ENCODE assay signal across 7 cellular contexts in genomic region chr4:185811509-185812364, GRCh38. TPM values are rescaled to one million over a fixed set of nuclear protein-coding genes. Genes with fewer than 3 reads are reported as not detected.
DNase-seq lines count a peak whose midpoint lies in the region; ATAC-seq and TF ChIP-seq lines count a peak whose summit lies in the region.

A gene with protein sequence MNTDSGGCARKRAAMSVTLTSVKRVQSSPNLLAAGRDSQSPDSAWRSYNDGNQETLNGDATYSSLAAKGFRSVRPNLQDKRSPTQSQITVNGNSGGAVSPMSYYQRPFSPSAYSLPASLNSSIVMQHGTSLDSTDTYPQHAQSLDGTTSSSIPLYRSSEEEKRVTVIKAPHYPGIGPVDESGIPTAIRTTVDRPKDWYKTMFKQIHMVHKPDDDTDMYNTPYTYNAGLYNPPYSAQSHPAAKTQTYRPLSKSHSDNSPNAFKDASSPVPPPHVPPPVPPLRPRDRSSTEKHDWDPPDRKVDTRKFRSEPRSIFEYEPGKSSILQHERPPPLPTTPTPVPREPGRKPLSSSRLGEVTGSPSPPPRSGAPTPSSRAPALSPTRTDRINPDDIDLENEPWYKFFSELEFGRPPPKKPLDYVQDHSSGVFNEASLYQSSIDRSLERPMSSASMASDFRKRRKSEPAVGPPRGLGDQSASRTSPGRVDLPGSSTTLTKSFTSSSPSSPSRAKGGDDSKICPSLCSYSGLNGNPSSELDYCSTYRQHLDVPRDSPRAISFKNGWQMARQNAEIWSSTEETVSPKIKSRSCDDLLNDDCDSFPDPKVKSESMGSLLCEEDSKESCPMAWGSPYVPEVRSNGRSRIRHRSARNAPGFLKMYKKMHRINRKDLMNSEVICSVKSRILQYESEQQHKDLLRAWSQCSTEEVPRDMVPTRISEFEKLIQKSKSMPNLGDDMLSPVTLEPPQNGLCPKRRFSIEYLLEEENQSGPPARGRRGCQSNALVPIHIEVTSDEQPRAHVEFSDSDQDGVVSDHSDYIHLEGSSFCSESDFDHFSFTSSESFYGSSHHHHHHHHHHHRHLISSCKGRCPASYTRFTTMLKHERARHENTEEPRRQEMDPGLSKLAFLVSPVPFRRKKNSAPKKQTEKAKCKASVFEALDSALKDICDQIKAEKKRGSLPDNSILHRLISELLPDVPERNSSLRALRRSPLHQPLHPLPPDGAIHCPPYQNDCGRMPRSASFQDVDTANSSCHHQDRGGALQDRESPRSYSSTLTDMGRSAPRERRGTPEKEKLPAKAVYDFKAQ (N-terminal part only) (minus strand): TSS chr4:185812194. CDS start chr4:185690571, 121,623 bp downstream.

- H3K9me3 Mint-ChIP-seq in chondrocyte (ENCODE audit: low read depth) (no peaks in the 10 kb centered on the region), immature natural killer cell (no peaks in the 10 kb centered on the region)

- H3K36me3 ChIP-seq in liver (ENCODE audit: control insufficient read depth in 4 of 4, insufficient read depth in 3 of 4, low read depth in 1 of 4, low read length in 3 of 4) (no peaks in the 10 kb centered on the region), thoracic aorta (no peaks in the 10 kb centered on the region)

- ATAC-seq in GM19023 (IDR thresholded peaks at IDR 0.05; ENCODE audit: unreplicated experiment), result peak; percentile 86
- ATAC-seq in HG03039 (IDR thresholded peaks at IDR 0.05; ENCODE audit: unreplicated experiment), result peak; percentile 89
- no peak for ATAC-seq in thoracic aorta (ENCODE audit: insufficient number of reproducible peaks, low FRiP score, low read depth)

- H3K27me3 Mint-ChIP-seq in chondrocyte (ENCODE audit: low read depth), result no peaks in the 10 kb centered on the region
- H3K27me3 Mint-ChIP-seq in immature natural killer cell (ENCODE audit: low read depth in 3 of 3), result peaks cover 1 to 8% (median 4%) of the 10 kb centered on the region in 3 donors

- TF ChIP-seq CTCF in chondrocyte (IDR thresholded peaks at IDR 0.05), result no peak
- TF ChIP-seq CTCF in liver (IDR thresholded peaks at IDR 0.05; ENCODE audit: low read depth, low read length, missing input control), result no peak
- TF ChIP-seq CTCF in thoracic aorta (IDR thresholded peaks at IDR 0.05), result no peak

- H3K4me1 Mint-ChIP-seq in chondrocyte (ENCODE audit: low read depth) (peaks cover 34% of the 10 kb centered on the region), immature natural killer cell (peaks cover 0 to 2% of the 10 kb centered on the region in 2 donors)

- no peaks in the 10 kb centered on the region for H3K9me3 ChIP-seq in liver (ENCODE audit: control insufficient read depth in 4 of 4, low read length in 3 of 4)
- H3K9me3 ChIP-seq in thoracic aorta, result no peaks in the 10 kb centered on the region

- H3K4me3 Mint-ChIP-seq in chondrocyte (ENCODE audit: unreplicated experiment) (peak within 1 kb of the TSS; percentile 75), immature natural killer cell (no peak within 1 kb of the TSS)

- peak; percentile 73 for DNase-seq in NCI-H2227 (lab: John Stamatoyannopoulos, UW; ENCODE audit: unreplicated experiment)
- no peak for DNase-seq in chondrocyte (ENCODE audit: low spot score)
- no peak for DNase-seq in thoracic aorta (ENCODE audit: low spot score)
- no peak for DNase-seq in immature natural killer cell

- H3K27me3 ChIP-seq in liver (ENCODE audit: control insufficient read depth in 4 of 4, insufficient read depth in 4 of 4, low read length in 3 of 4) (no peaks in the 10 kb centered on the region), thoracic aorta (replicated peaks; ENCODE audit: insufficient read depth) (no peaks in the 10 kb centered on the region)

- 15% methylated on average over 20 of the region's 20 CpGs for WGBS in liver

- H3K27ac Mint-ChIP-seq in chondrocyte (ENCODE audit: unreplicated experiment) (peak within 1 kb of the TSS; percentile 76), immature natural killer cell (no peak within 1 kb of the TSS)

- H3K9ac ChIP-seq in liver (ENCODE audit: low read depth in 1 of 2, low read length in 2 of 2), result peak within 1 kb of the TSS; percentile 66 to 96

- H3K36me3 Mint-ChIP-seq in chondrocyte (ENCODE audit: low read depth) (no peaks in the 10 kb centered on the region), immature natural killer cell (no peaks in the 10 kb centered on the region)

- peak in 1 of 2 donors; percentile 28 for TF ChIP-seq RAD21 in liver (IDR thresholded peaks at IDR 0.05)

- H3K4me3 ChIP-seq in liver (ENCODE audit: low read depth in 1 of 3, low read length in 3 of 3) (peak within 1 kb of the TSS; percentile 52 to 85 (median 64)), thoracic aorta (peak within 1 kb of the TSS; percentile 57)

- H3K27ac ChIP-seq in liver (ENCODE audit: low read depth in 1 of 2, low read length in 2 of 2) (peak within 1 kb of the TSS; percentile 88 to 95), thoracic aorta (no peak within 1 kb of the TSS)

- H3K4me1 ChIP-seq in liver (ENCODE audit: control insufficient read depth in 4 of 4, insufficient read depth in 4 of 4, low read length in 3 of 4) (peaks cover 2 to 32% (median 11%) of the 10 kb centered on the region in 4 donors), thoracic aorta (ENCODE audit: control insufficient read depth in 1 of 2, low read depth in 2 of 2) (no peaks in the 10 kb centered on the region)

TF ChIP-seq in liver, 16 proteins besides CTCF, POLR2A, EP300 and RAD21:
- no peak for TF ChIP-seq ZBTB33 (IDR thresholded peaks at IDR 0.05)
- TF ChIP-seq YY1 (IDR thresholded peaks at IDR 0.05), result peak; percentile 97
- TF ChIP-seq RXRA (IDR thresholded peaks at IDR 0.05), result no peak
- no peak for TF ChIP-seq EGR1 (IDR thresholded peaks at IDR 0.05; ENCODE audit: low read depth in 2 of 2)
- TF ChIP-seq MAX (IDR thresholded peaks at IDR 0.05), result peak; percentile 10
- no peak for TF ChIP-seq HNF4G (IDR thresholded peaks at IDR 0.05)
- no peak for TF ChIP-seq FOXA1 (IDR thresholded peaks at IDR 0.05)
- TF ChIP-seq, protein P1, sequence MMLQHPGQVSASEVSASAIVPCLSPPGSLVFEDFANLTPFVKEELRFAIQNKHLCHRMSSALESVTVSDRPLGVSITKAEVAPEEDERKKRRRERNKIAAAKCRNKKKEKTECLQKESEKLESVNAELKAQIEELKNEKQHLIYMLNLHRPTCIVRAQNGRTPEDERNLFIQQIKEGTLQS (IDR thresholded peaks at IDR 0.05), result peak; percentile 17
- TF ChIP-seq FOXA2 (IDR thresholded peaks at IDR 0.05), result no peak
- TF ChIP-seq TAF1 (conservative IDR thresholded peaks at IDR 0.05), result peak; percentile 69
- TF ChIP-seq JUND (IDR thresholded peaks at IDR 0.05), result no peak
- no peak for TF ChIP-seq NR2F2 (IDR thresholded peaks at IDR 0.05)
- TF ChIP-seq HNF4A (conservative IDR thresholded peaks at IDR 0.05), result no peak
- no peak for TF ChIP-seq SP1 (IDR thresholded peaks at IDR 0.05)
- TF ChIP-seq GABPA (IDR thresholded peaks at IDR 0.05 in 1 of 2, conservative IDR thresholded peaks at IDR 0.05 in 1 of 2), result no peak
- TF ChIP-seq, protein P2, sequence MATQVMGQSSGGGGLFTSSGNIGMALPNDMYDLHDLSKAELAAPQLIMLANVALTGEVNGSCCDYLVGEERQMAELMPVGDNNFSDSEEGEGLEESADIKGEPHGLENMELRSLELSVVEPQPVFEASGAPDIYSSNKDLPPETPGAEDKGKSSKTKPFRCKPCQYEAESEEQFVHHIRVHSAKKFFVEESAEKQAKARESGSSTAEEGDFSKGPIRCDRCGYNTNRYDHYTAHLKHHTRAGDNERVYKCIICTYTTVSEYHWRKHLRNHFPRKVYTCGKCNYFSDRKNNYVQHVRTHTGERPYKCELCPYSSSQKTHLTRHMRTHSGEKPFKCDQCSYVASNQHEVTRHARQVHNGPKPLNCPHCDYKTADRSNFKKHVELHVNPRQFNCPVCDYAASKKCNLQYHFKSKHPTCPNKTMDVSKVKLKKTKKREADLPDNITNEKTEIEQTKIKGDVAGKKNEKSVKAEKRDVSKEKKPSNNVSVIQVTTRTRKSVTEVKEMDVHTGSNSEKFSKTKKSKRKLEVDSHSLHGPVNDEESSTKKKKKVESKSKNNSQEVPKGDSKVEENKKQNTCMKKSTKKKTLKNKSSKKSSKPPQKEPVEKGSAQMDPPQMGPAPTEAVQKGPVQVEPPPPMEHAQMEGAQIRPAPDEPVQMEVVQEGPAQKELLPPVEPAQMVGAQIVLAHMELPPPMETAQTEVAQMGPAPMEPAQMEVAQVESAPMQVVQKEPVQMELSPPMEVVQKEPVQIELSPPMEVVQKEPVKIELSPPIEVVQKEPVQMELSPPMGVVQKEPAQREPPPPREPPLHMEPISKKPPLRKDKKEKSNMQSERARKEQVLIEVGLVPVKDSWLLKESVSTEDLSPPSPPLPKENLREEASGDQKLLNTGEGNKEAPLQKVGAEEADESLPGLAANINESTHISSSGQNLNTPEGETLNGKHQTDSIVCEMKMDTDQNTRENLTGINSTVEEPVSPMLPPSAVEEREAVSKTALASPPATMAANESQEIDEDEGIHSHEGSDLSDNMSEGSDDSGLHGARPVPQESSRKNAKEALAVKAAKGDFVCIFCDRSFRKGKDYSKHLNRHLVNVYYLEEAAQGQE (IDR thresholded peaks at IDR 0.05), result no peak

RNA-seq across cellular contexts. Expression of the gene that starts here (rescaled TPM):
- 41.8 to 105 TPM (median 104 TPM) in 3 replicates for total RNA-seq in chondrocyte
- total RNA-seq in liver, result 10 to 100 TPM; 23.3 to 73.9 TPM
- polyA plus RNA-seq in liver, result 100 to 1,000 TPM in 1 of 2 donors, 10 to 100 TPM in 1; 45.4 to 136 TPM
- total RNA-seq in thoracic aorta, result 100 to 1,000 TPM; 268 to 443 TPM
- 1 to 10 TPM in 2 of 3 donors, not detected in 1; 2.6 to 5.8 TPM for polyA plus RNA-seq in immature natural killer cell

Comparison
In these comparisons a context has a peak if more than half of its experiments do, and no peak if none do; other contexts are left out.
1. RNA of the gene that starts here (polyA plus RNA-seq): 45.4 to 136 TPM in liver; 2.6 to 5.8 TPM in immature natural killer cell; every median in the first group is over 4 times any median in the second.
2. H3K27ac ChIP-seq: peak in liver (2 of 2); none in thoracic aorta (0 of 2).